25 cellular contexts compared by ENCODE assay signal in genomic region chr7:1078985-1079384, GRCh38. TPM values are rescaled to one million over a fixed set of nuclear protein-coding genes. Genes with fewer than 3 reads are reported as not detected.
DNase-seq lines count a peak whose midpoint lies in the region; ATAC-seq and TF ChIP-seq lines count a peak whose summit lies in the region.
"Had no signal": no experiment of that assay in that cellular context is flagged by ENCODE, and none has a peak within 500 bp of the region (broad histone marks: within the 10 kb centered on the region; RNA-seq: fewer than 3 reads in every experiment).

No MANE protein-coding gene starts in this region.

- DNase-seq in HT-29 (ENCODE audit: low spot score) (peak; percentile 77), WTC11 (ENCODE audit: low spot score) (no peak), mucosa of descending colon (peak in 2 of 3 donors; percentile 52 to 78), germinal center (ENCODE audit: low spot score) (no peak), AG08395 (ENCODE audit: low spot score) (no peak), smooth muscle cell (lab: John Stamatoyannopoulos, UW; ENCODE audit: unreplicated experiment) (no peak)
- no peak for DNase-seq in stimulated activated naive CD8-positive, alpha-beta T cell treated with anti-CD3 and anti-CD28 coated beads, Interleukin-15, amount 100 ng/mL, for 72 hours
- DNase-seq: CD4-positive, CD25-positive, alpha-beta regulatory T cell; DMS153; DND-41; Kasumi-1; MV-4-11; NCI-H1105; NCI-H1436 treated with DMSO at 0.1 percent for 48 hours; NCI-H187 treated with DMSO at 0.1 percent for 48 hours; NCI-H2107; NCI-H524; NCI-H774; PC-3; Right ventricle myocardium superior had no signal

- intact Hi-C loops in mucosa of descending colon (cut with DNase I, micrococcal nuclease) = no loop called here

- no peaks in the 10 kb centered on the region for H3K9me3 Mint-ChIP-seq in WTC11
- no peaks in the 10 kb centered on the region for H3K9me3 Mint-ChIP-seq in stimulated activated naive CD8-positive, alpha-beta T cell treated with anti-CD3 and anti-CD28 coated beads, Interleukin-15, amount 100 ng/mL, for 72 hours
- H3K9me3 Mint-ChIP-seq: CD4-positive, CD25-positive, alpha-beta regulatory T cell had no signal

- H3K79me2 ChIP-seq in smooth muscle cell (ENCODE audit: low read depth) = no peaks in the 10 kb centered on the region

- CTCF ChIA-PET in WTC11 (lab: Charles Lee) = interaction anchor here (1.6 to 2.8 kb wide), 3 partner anchors 13 to 104 kb away, joined by 3 to 8 read pairs (median 6); no protein-coding TSS in a partner anchor

- POLR2A ChIA-PET in WTC11 (lab: Charles Lee) = no interaction called here

- H3K4me2 ChIP-seq in smooth muscle cell = no peak overlapping the region

- no peak overlapping the region for H3K4me3 ChIP-seq in mucosa of descending colon
- H3K4me3 ChIP-seq in smooth muscle cell = no peak overlapping the region
- H3K4me3 ChIP-seq: K562, SJSA1 had no signal

- no peaks in the 10 kb centered on the region for H3K36me3 Mint-ChIP-seq in WTC11
- H3K36me3 Mint-ChIP-seq: CD4-positive, CD25-positive, alpha-beta regulatory T cell had no signal

- H3K36me3 ChIP-seq in mucosa of descending colon (ENCODE audit: low read depth) (no peaks in the 10 kb centered on the region), smooth muscle cell (ENCODE audit: low read depth) (no peaks in the 10 kb centered on the region)
- H3K36me3 ChIP-seq: SJSA1 had no signal

- H4K20me1 ChIP-seq in smooth muscle cell (ENCODE audit: low read depth) = peaks cover 59% of the 10 kb centered on the region

- H3K4me3 Mint-ChIP-seq in WTC11 = no peak overlapping the region
- H3K4me3 Mint-ChIP-seq in stimulated activated naive CD8-positive, alpha-beta T cell treated with anti-CD3 and anti-CD28 coated beads, Interleukin-15, amount 100 ng/mL, for 72 hours = no peak overlapping the region
- H3K4me3 Mint-ChIP-seq: B cell; CD4-positive, CD25-positive, alpha-beta regulatory T cell had no signal

- H3K27me3 Mint-ChIP-seq in WTC11 (ENCODE audit: low read depth) = no peaks in the 10 kb centered on the region
- H3K27me3 Mint-ChIP-seq in stimulated activated naive CD8-positive, alpha-beta T cell treated with anti-CD3 and anti-CD28 coated beads, Interleukin-15, amount 100 ng/mL, for 72 hours = no peaks in the 10 kb centered on the region
- H3K27me3 Mint-ChIP-seq: CD4-positive, CD25-positive, alpha-beta regulatory T cell had no signal

- H3F3A ChIP-seq in smooth muscle cell (ENCODE audit: low read depth) = no peaks in the 10 kb centered on the region

- H3K27ac ChIP-seq in smooth muscle cell (ENCODE audit: low read depth) = no peak overlapping the region
- H3K27ac ChIP-seq: SJSA1 had no signal

- H3K9ac ChIP-seq in smooth muscle cell (ENCODE audit: low read depth) = no peak overlapping the region

- H3K4me1 ChIP-seq in mucosa of descending colon (ENCODE audit: low read depth) (no peaks in the 10 kb centered on the region), smooth muscle cell (ENCODE audit: low read depth) (peaks cover 7% of the 10 kb centered on the region)

- WGBS in smooth muscle cell (ENCODE audit: low lambda C conversion rate) = 95% methylated on average over 15 of the region's 15 CpGs

- no peak for TF ChIP-seq CTCF in WTC11 (IDR thresholded peaks at IDR 0.05)
- TF ChIP-seq CTCF in mucosa of descending colon (IDR thresholded peaks at IDR 0.05) = no peak
- no peak for TF ChIP-seq CTCF in smooth muscle cell (IDR thresholded peaks at IDR 0.05; ENCODE audit: borderline replicate concordance, insufficient read depth, poor library complexity, severe bottlenecking)

- H3K27ac Mint-ChIP-seq in WTC11 = peak overlapping the region; percentile 87
- no peak overlapping the region for H3K27ac Mint-ChIP-seq in stimulated activated naive CD8-positive, alpha-beta T cell treated with anti-CD3 and anti-CD28 coated beads, Interleukin-15, amount 100 ng/mL, for 72 hours
- H3K27ac Mint-ChIP-seq: B cell; CD4-positive, CD25-positive, alpha-beta regulatory T cell had no signal

- H3K4me1 Mint-ChIP-seq in WTC11 = no peaks in the 10 kb centered on the region
- no peaks in the 10 kb centered on the region for H3K4me1 Mint-ChIP-seq in stimulated activated naive CD8-positive, alpha-beta T cell treated with anti-CD3 and anti-CD28 coated beads, Interleukin-15, amount 100 ng/mL, for 72 hours

- H3K27me3 ChIP-seq in smooth muscle cell (ENCODE audit: low read depth) = no peaks in the 10 kb centered on the region

- no peaks in the 10 kb centered on the region for H3K9me3 ChIP-seq in mucosa of descending colon
- no peaks in the 10 kb centered on the region for H3K9me3 ChIP-seq in smooth muscle cell (replicated peaks; ENCODE audit: low read depth)
- H3K9me3 ChIP-seq: SJSA1 had no signal

- ATAC-seq in WTC11 = no peak
- peak; percentile 84 for ATAC-seq in mucosa of descending colon
- no peak for ATAC-seq in stimulated activated naive CD8-positive, alpha-beta T cell treated with anti-CD3 and anti-CD28 coated beads, Interleukin-15, amount 100 ng/mL, for 72 hours
- ATAC-seq: HCT116, K562, PC-3 had no signal

- no peak overlapping the region for H2AFZ ChIP-seq in smooth muscle cell (ENCODE audit: low read depth)

TF ChIP-seq in WTC11, 78 proteins besides CTCF, POLR2A, EP300 and RAD21 (continues in another document):
- no peak for TF ChIP-seq JUN (CRISPR knock-in tag; IDR thresholded peaks at IDR 0.05)
- TF ChIP-seq SOX15 (CRISPR knock-in tag; IDR thresholded peaks at IDR 0.05) = no peak
- no peak for TF ChIP-seq ERG (CRISPR knock-in tag; IDR thresholded peaks at IDR 0.05)
- no peak for TF ChIP-seq NFYB (CRISPR knock-in tag; conservative IDR thresholded peaks at IDR 0.05; ENCODE audit: low read depth)
- TF ChIP-seq CREM (CRISPR knock-in tag; IDR thresholded peaks at IDR 0.05) = no peak
- TF ChIP-seq GABPB1 (CRISPR knock-in tag; IDR thresholded peaks at IDR 0.05) = no peak
- TF ChIP-seq ZNF532 (CRISPR knock-in tag; IDR thresholded peaks at IDR 0.05; ENCODE audit: borderline replicate concordance) = no peak
- no peak for TF ChIP-seq ZNF671 (CRISPR knock-in tag; IDR thresholded peaks at IDR 0.05)
- TF ChIP-seq USF1 (CRISPR knock-in tag; IDR thresholded peaks at IDR 0.05) = no peak
- TF ChIP-seq ZNF219 (CRISPR knock-in tag; IDR thresholded peaks at IDR 0.05; ENCODE audit: borderline replicate concordance) = no peak
- no peak for TF ChIP-seq NR2C2 (CRISPR knock-in tag; IDR thresholded peaks at IDR 0.05)
- TF ChIP-seq NFE2L1 (CRISPR knock-in tag; IDR thresholded peaks at IDR 0.05) = no peak
- TF ChIP-seq CBFB (CRISPR knock-in tag; IDR thresholded peaks at IDR 0.05; ENCODE audit: low read depth) = no peak
- no peak for TF ChIP-seq TEAD4 (CRISPR knock-in tag; IDR thresholded peaks at IDR 0.05)

RNA-seq across cellular contexts. Expression of gene GPER1, which starts 8.9 kb away (rescaled TPM):
- total RNA-seq in HT-29 (2014; rRNA removed; shearing (Covaris generic)) = 2.0 and 2.5 TPM in 2 replicates
- total RNA-seq in WTC11 (2021) (0.28 to 0.87 TPM (median 0.41 TPM) in 3 replicates), mucosa of descending colon (10 to 100 TPM in 1 of 3 donors, 1 to 10 TPM in 2; 7.9 to 14.7 (median 9.8) TPM), smooth muscle cell (0.67 and 1.3 TPM in 2 replicates)
- polyA plus RNA-seq in smooth muscle cell = 2.3 and 4.0 TPM in 2 replicates
- total RNA-seq: CD4-positive, CD25-positive, alpha-beta regulatory T cell; SJSA1 had no signal

RNA-seq across cellular contexts. Expression of gene GPR146, which starts 34.6 kb away (rescaled TPM):
- 4.1 and 4.3 TPM in 2 replicates for total RNA-seq in HT-29 (2014; rRNA removed; shearing (Covaris generic))
- total RNA-seq in WTC11 (2021) = 0.87 to 1.1 TPM (median 0.92 TPM) in 3 replicates
- total RNA-seq in mucosa of descending colon = 10 to 100 TPM in 1 of 3 donors, 1 to 10 TPM in 2; 3.5 to 13.0 (median 5.7) TPM
- total RNA-seq in smooth muscle cell = 1.8 and 3.6 TPM in 2 replicates
- 2.2 and 3.8 TPM in 2 replicates for polyA plus RNA-seq in smooth muscle cell
- total RNA-seq: MCF 10A had no signal

Comparison
In these comparisons a context has a peak if more than half of its experiments do, and no peak if none do; other contexts are left out.
1. DNase-seq: peak in HT-29 (single experiment) and mucosa of descending colon (2 of 3); none in WTC11 (single experiment), stimulated activated naive CD8-positive, alpha-beta T cell treated with anti-CD3 and anti-CD28 coated beads, Interleukin-15, amount 100 ng/mL, for 72 hours (0 of 2), germinal center (single experiment), AG08395 (single experiment) and smooth muscle cell (single experiment).